ENCODE assay signal across 17 cellular contexts in genomic region chr9:116208417-116209232, GRCh38. TPM values are rescaled to one million over a fixed set of nuclear protein-coding genes. Genes with fewer than 3 reads are reported as not detected.
DNase-seq lines count a peak whose midpoint lies in the region; FAIRE-seq and TF ChIP-seq lines count a peak whose summit lies in the region.
"Had no signal": no experiment of that assay in that cellular context is flagged by ENCODE, and none has a peak within 500 bp of the region (broad histone marks: within the 10 kb centered on the region; RNA-seq: fewer than 3 reads in every experiment).

No MANE protein-coding gene starts in this region.

- POLR2A ChIA-PET in AG04450 (lab: Yijun Ruan, JAX), result interaction anchor here (0.7 kb wide), 1 partner anchor 540 kb away, joined by 3 read pairs; no protein-coding TSS in a partner anchor

- DNase-seq in AG04450 (ENCODE audit: low read depth, low spot score), result no peak
- peak; percentile 60 for DNase-seq in M059J (ENCODE audit: low read depth)
- DNase-seq in astrocyte of the spinal cord (ENCODE audit: low read depth, low spot score), result peak; percentile 56
- peak; percentile 18 for DNase-seq in foreskin melanocyte
- DNase-seq in NCI-H2107 treated with DMSO at 0.1 percent for 48 hours (lab: John Stamatoyannopoulos, UW; ENCODE audit: unreplicated experiment), result no peak
- no peak for DNase-seq in GM19239 (ENCODE audit: insufficient read length, low spot score)
- DNase-seq in effector CD8-positive, alpha-beta T cell (lab: John Stamatoyannopoulos, UW), result no peak
- DNase-seq in activated CD4-positive, CD25-positive, alpha-beta regulatory T cell treated with anti-CD3 and anti-CD28 coated beads, Interleukin-2, amount 50 U/mL, for 72 hours, result no peak
- DNase-seq: BE2C; mucosa of descending colon; OCI-M1; stimulated activated CD4-positive, alpha-beta T cell treated with anti-CD3 and anti-CD28 coated beads, Interleukin-4, amount 100 ng/mL, for 24 hours; stimulated activated naive B cell treated with anti-CD40 and anti-IgM and Interleukin-4, amounts not matched to agents 10 μg/mL and 1 μg/mL and 100 μg/mL, for 72 hours; T-helper 2 cell had no signal

- H3K9me3 ChIP-seq in AG04450 (ENCODE audit: control insufficient read depth, insufficient read depth, low read length), result no peaks in the 10 kb centered on the region
- H3K9me3 ChIP-seq: BE2C, mucosa of descending colon, vagina had no signal

- H3K27ac ChIP-seq in AG04450 (ENCODE audit: low read depth, low read length), result no peak overlapping the region
- H3K27ac ChIP-seq: vagina had no signal

- H3K4me3 ChIP-seq in AG04450 (ENCODE audit: low read depth, low read length), result no peak overlapping the region
- no peak overlapping the region for H3K4me3 ChIP-seq in astrocyte of the spinal cord (ENCODE audit: low read depth, low read length)
- H3K4me3 ChIP-seq: mucosa of descending colon, vagina had no signal

- no peak for FAIRE-seq in GM19239 (lab: Jason Lieb, UNC)
- FAIRE-seq: GM12892, H1 had no signal

- CTCF ChIA-PET in AG04450 (lab: Charles Lee), result interaction anchor here (1.1 to 1.5 kb wide), 3 partner anchors 28 to 619 kb away, joined by 3 read pairs; no protein-coding TSS in a partner anchor

- in situ Hi-C loops in astrocyte of the spinal cord (cut with HindIII; ENCODE audit: low sequenced_read_pairs), result no loop called here

- peak; percentile 39; the same call in 1 of the 2 replicates for TF ChIP-seq CTCF in AG04450 (IDR thresholded peaks at IDR 0.05; ENCODE audit: low read depth, low read length)
- TF ChIP-seq CTCF in astrocyte of the spinal cord (IDR thresholded peaks at IDR 0.05; ENCODE audit: low read depth, low read length), result peak; percentile 5

- H3K27me3 ChIP-seq in AG04450 (ENCODE audit: control insufficient read depth, insufficient read depth, low read length), result no peaks in the 10 kb centered on the region
- H3K27me3 ChIP-seq: BE2C, vagina had no signal

RNA-seq across cellular contexts. Expression of gene PAPPA, which starts 55.0 kb away (rescaled TPM):
- 56.1 and 65.0 TPM in 2 replicates for polyA plus RNA-seq in AG04450 (2011; rRNA removed)
- polyA minus RNA-seq in AG04450 (2011; rRNA and poly(A)+ RNA removed), result 189 and 195 TPM in 2 replicates
- total RNA-seq in M059J (2014; rRNA removed; shearing (Covaris generic)), result 0.15 and 0.20 TPM in 2 replicates

Comparison
In these comparisons a context has a peak if more than half of its experiments do, and no peak if none do; other contexts are left out.
1. DNase-seq: peak in M059J (single experiment), astrocyte of the spinal cord (single experiment) and foreskin melanocyte (single experiment); none in AG04450 (single experiment), NCI-H2107 treated with DMSO at 0.1 percent for 48 hours (single experiment), GM19239 (single experiment), effector CD8-positive, alpha-beta T cell (single experiment) and activated CD4-positive, CD25-positive, alpha-beta regulatory T cell treated with anti-CD3 and anti-CD28 coated beads, Interleukin-2, amount 50 U/mL, for 72 hours (single experiment).